ENCODE assay signal across 1 cellular context in the genomic region with DNA sequence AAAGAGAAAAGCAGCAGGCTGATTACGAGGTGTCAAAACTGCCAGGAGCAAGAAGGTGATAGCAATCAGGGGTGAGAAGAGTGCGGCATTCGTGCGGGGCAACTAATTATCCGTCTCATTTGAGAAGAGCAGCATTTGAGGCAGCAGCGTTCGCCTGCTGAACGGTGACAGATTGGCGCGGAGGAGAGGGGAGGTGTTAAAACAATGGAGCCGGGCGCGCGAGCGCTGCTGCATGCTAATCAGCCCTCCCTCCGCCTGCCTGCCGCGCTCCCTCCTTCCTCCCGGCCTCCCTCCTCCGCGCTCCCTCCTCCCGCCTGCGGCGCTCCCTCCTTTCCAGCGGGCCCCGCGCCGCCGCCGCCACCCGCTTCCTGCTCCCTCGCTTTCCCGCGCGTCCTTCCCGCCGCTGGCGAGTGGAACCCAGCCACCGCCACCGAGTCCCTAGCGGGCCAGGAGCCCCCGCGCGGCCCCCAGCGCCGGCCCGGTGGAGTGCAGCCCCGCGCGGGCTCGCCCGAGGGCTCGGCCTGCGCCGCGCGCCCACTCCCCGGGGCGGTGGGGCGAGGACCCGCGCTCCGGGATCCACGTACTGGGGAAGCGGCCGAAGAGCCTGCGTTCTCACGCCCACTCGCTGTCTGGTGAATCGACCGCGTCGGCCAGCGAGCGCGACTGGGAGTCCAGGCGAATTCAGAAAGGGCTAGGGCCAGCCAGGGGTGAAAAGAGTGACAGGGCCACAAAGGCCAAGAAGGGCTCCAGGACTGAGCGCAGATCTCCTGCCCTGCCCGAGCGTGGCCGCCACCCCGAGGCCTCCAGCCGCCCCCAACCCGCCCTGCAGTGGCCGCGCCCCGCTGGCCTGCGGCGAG.
TF ChIP-seq lines count a peak whose summit lies in the region.

No MANE protein-coding gene starts in this region.

TF ChIP-seq in HEK293, 187 proteins besides CTCF, POLR2A, EP300 and RAD21 (continued from another document):
- TF ChIP-seq, protein P1, sequence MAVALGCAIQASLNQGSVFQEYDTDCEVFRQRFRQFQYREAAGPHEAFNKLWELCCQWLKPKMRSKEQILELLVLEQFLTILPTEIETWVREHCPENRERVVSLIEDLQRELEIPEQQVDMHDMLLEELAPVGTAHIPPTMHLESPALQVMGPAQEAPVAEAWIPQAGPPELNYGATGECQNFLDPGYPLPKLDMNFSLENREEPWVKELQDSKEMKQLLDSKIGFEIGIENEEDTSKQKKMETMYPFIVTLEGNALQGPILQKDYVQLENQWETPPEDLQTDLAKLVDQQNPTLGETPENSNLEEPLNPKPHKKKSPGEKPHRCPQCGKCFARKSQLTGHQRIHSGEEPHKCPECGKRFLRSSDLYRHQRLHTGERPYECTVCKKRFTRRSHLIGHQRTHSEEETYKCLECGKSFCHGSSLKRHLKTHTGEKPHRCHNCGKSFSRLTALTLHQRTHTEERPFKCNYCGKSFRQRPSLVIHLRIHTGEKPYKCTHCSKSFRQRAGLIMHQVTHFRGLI (tag by site-specific recombination; IDR thresholded peaks at IDR 0.05) = no peak
- TF ChIP-seq ZNF473 (tag by site-specific recombination; IDR thresholded peaks at IDR 0.05) = no peak
- no peak for TF ChIP-seq HOXA7 (CRISPR knock-in tag; IDR thresholded peaks at IDR 0.05; ENCODE audit: borderline replicate concordance)
- TF ChIP-seq, protein P2, sequence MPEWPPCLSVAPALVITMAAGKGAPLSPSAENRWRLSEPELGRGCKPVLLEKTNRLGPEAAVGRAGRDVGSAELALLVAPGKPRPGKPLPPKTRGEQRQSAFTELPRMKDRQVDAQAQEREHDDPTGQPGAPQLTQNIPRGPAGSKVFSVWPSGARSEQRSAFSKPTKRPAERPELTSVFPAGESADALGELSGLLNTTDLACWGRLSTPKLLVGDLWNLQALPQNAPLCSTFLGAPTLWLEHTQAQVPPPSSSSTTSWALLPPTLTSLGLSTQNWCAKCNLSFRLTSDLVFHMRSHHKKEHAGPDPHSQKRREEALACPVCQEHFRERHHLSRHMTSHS (tag by site-specific recombination; IDR thresholded peaks at IDR 0.05) = no peak
- no peak for TF ChIP-seq ZNF521 (tag by site-specific recombination; IDR thresholded peaks at IDR 0.05)
- TF ChIP-seq, protein P3, sequence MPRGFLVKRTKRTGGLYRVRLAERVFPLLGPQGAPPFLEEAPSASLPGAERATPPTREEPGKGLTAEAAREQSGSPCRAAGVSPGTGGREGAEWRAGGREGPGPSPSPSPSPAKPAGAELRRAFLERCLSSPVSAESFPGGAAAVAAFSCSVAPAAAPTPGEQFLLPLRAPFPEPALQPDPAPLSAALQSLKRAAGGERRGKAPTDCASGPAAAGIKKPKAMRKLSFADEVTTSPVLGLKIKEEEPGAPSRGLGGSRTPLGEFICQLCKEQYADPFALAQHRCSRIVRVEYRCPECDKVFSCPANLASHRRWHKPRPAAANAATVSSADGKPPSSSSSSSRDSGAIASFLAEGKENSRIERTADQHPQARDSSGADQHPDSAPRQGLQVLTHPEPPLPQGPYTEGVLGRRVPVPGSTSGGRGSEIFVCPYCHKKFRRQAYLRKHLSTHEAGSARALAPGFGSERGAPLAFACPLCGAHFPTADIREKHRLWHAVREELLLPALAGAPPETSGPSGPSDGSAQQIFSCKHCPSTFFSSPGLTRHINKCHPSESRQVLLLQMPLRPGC (tag by site-specific recombination; IDR thresholded peaks at IDR 0.05) = no peak
- no peak for TF ChIP-seq ZNF792 (tag by site-specific recombination; IDR thresholded peaks at IDR 0.05)
- TF ChIP-seq ZNF76 (tag by site-specific recombination; IDR thresholded peaks at IDR 0.05; ENCODE audit: borderline replicate concordance, low read depth) = peak; percentile 27; the same call in 1 of the 2 replicates
- TF ChIP-seq ZNF571 (tag by site-specific recombination; IDR thresholded peaks at IDR 0.05) = no peak
- no peak for TF ChIP-seq KLF7 (tag by site-specific recombination; IDR thresholded peaks at IDR 0.05; ENCODE audit: borderline replicate concordance)
